14 cellular contexts compared by ENCODE assay signal in the genomic region with DNA sequence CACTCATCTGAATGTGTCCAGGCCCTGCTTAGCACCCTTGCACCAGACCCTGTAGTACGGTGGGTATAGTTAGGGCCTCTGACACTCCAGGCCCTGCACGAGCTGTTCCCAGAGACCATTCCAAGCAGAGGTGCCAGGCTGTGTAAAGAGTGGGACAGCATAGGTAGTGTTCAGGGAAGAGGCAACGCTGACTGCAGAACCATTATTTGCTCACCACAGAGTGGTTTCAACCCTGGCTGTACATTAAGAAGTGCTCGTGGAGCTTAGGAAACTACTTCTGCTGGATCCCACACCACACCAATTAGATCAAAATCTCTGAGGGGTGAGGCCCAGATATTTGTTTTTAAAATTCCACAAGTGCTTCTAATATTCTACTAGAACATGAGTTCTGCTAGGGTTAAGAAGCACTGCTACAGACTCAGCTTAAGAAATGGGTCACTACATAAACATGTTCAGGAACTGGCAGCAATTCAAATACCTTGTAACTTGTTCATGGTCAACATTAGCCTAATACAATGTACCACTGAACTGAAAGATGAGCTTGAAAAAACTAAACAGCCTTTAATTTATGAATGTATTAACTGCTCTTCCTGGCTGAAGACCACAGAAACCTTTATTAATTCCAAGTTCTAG.
DNase-seq lines count a peak whose midpoint lies in the region; ATAC-seq and TF ChIP-seq lines count a peak whose summit lies in the region.
"Had no signal": no experiment of that assay in that cellular context is flagged by ENCODE, and none has a peak within 500 bp of the region (broad histone marks: within the 10 kb centered on the region; RNA-seq: fewer than 3 reads in every experiment).

No MANE protein-coding gene starts in this region.

- CTCF ChIA-PET in BJ (lab: Yijun Ruan, JAX) = interaction anchor here (2.1 to 2.7 kb wide), 2 partner anchors 25 to 192 kb away, joined by 6 to 14 read pairs; no protein-coding TSS in a partner anchor

- intact Hi-C loops in adrenal gland (cut with DNase I) = no loop called here

- H3K27me3 ChIP-seq in BJ (ENCODE audit: control insufficient read depth, insufficient read depth, low read length) (no peaks in the 10 kb centered on the region; the same call in 1 of the 2 replicates), adrenal gland (no peaks in the 10 kb centered on the region)
- H3K27me3 ChIP-seq: BLaER1 treated with 17β-estradiol and CSF1 and Interleukin-3, amounts not matched to agents 10 nM and 100 nM had no signal

- no peak overlapping the region for H3K27ac ChIP-seq in adrenal gland
- H3K27ac ChIP-seq: BLaER1 treated with 17β-estradiol and CSF1 and Interleukin-3, amounts not matched to agents 10 nM and 100 nM had no signal

- no peaks in the 10 kb centered on the region for H3K9me3 ChIP-seq in adrenal gland (replicated peaks in 1 of 3)
- H3K9me3 ChIP-seq: BLaER1 treated with 17β-estradiol and CSF1 and Interleukin-3, amounts not matched to agents 10 nM and 100 nM had no signal

- no peak for ATAC-seq in HG02678 (IDR thresholded peaks at IDR 0.05; ENCODE audit: unreplicated experiment)
- ATAC-seq: natural killer cell had no signal

- H3K36me3 ChIP-seq in BJ (ENCODE audit: control insufficient read depth, insufficient read depth, low read length) = no peaks in the 10 kb centered on the region
- no peaks in the 10 kb centered on the region for H3K36me3 ChIP-seq in adrenal gland (replicated peaks in 1 of 2)
- H3K36me3 ChIP-seq: BLaER1 treated with 17β-estradiol and CSF1 and Interleukin-3, amounts not matched to agents 10 nM and 100 nM had no signal

- TF ChIP-seq CTCF in BJ (IDR thresholded peaks at IDR 0.05; ENCODE audit: insufficient read depth, low read depth, low read length) = no peak
- TF ChIP-seq CTCF in fibroblast of pulmonary artery (IDR thresholded peaks at IDR 0.05; ENCODE audit: low read length, missing control alignments) = no peak
- no peak for TF ChIP-seq CTCF in adrenal gland (IDR thresholded peaks at IDR 0.05)

- DNase-seq in BJ (ENCODE audit: low read depth) (peak; percentile 67), amniotic epithelial cell (ENCODE audit: low read depth) (peak; percentile 87), fibroblast of pulmonary artery (ENCODE audit: low read depth) (peak; percentile 30), renal cortical epithelial cell (ENCODE audit: low read depth) (peak; percentile 97), adrenal gland (no peak), NCI-H345 treated with DMSO at 0.1 percent for 48 hours (lab: John Stamatoyannopoulos, UW; ENCODE audit: unreplicated experiment) (no peak), NCI-H1417 (lab: John Stamatoyannopoulos, UW) (no peak)
- DNase-seq: immature natural killer cell; natural killer cell; NCI-H524 treated with DMSO at 0.1 percent for 48 hours; SHP77; stimulated activated CD4-positive, alpha-beta T cell treated with anti-CD3 and anti-CD28 coated beads, Interleukin-12 subunit alpha, Interleukin-12 subunit beta, amount 100 ng/mL, for 4 hours had no signal

- WGBS in adrenal gland, 4 donors = 81 to 90% (median 87%) methylated on average over 4 of the region's 4 CpGs

- TF ChIP-seq POLR2A in adrenal gland (IDR thresholded peaks at IDR 0.05) = no peak

- H3K4me1 ChIP-seq in adrenal gland (replicated peaks in 1 of 2) = no peaks in the 10 kb centered on the region

- H3K4me3 ChIP-seq in BJ (ENCODE audit: low read depth, low read length) (no peak overlapping the region), fibroblast of pulmonary artery (replicated peaks; ENCODE audit: low read depth, low read length) (no peak overlapping the region), adrenal gland (no peak overlapping the region)
- H3K4me3 ChIP-seq: BLaER1 treated with 17β-estradiol and CSF1 and Interleukin-3, amounts not matched to agents 10 nM and 100 nM had no signal

- POLR2A ChIA-PET in BJ (lab: Charles Lee) = no interaction called here

Comparison
In these comparisons a context has a peak if more than half of its experiments do, and no peak if none do; other contexts are left out.
1. DNase-seq: peak in BJ (single experiment), amniotic epithelial cell (single experiment), fibroblast of pulmonary artery (single experiment) and renal cortical epithelial cell (single experiment); none in adrenal gland (0 of 7), NCI-H345 treated with DMSO at 0.1 percent for 48 hours (single experiment) and NCI-H1417 (0 of 3).